Comparison of ENCODE assay signal across 8 cellular contexts in the genomic region with DNA sequence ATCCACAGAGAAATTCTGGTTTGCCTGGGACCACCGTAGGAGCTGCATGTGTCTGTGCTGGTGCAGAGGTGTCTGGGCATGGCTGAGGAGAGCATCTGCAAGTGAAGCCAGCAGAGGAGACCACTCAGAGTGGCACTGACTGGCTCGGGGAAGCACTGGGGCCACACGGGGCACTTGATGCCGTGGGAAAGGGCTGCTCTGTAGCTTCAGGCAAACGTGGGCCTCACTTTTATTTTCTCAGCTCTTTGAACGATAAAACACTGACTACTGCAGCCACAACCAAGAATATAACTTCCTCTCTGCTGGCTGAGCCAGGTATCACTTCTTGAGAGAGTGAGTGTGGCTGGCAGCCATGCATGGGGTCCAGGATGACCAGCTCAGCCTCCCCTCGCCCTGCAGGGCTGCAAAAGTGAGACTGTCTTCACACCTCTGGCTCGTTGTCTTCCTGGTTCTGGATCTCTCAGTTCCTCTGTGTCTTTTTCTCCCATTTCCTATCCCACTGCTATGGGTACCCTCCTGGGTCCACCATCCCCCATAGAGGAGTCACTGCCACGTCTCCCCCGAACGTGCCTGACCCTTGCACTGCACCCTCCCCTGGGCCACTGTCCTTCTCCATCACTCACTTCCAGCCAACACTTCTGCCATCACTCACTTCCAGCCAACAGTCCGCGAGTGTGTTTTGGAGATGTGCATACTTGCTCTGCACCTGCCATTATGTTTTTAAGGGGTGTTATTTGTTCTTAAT.
DNase-seq lines count a peak whose midpoint lies in the region; ATAC-seq and TF ChIP-seq lines count a peak whose summit lies in the region.

No MANE protein-coding gene starts in this region.

- no peaks in the 10 kb centered on the region for H3K9me3 ChIP-seq in HEK293 (ENCODE audit: control insufficient read depth, insufficient read depth, low read depth, low read length)

- H3K36me3 Mint-ChIP-seq in activated CD8-positive, alpha-beta T cell treated with anti-CD3 and anti-CD28 coated beads for 36 hours (ENCODE audit: low read depth), result peaks cover 55% of the 10 kb centered on the region
- no peaks in the 10 kb centered on the region for H3K36me3 Mint-ChIP-seq in natural killer cell

- peaks cover 19% of the 10 kb centered on the region for H3K4me1 ChIP-seq in HEK293 (ENCODE audit: control insufficient read depth, insufficient read depth, low read length)

- POLR2A ChIA-PET in HEK293 (lab: Yijun Ruan, JAX), result no interaction called here
- POLR2A ChIA-PET in activated CD8-positive, alpha-beta T cell treated with anti-CD3 and anti-CD28 coated beads for 36 hours (lab: Charles Lee), result interaction anchor here (0.7 to 2.9 kb wide), 9 partner anchors 9 to 103 kb away, joined by 3 to 21 read pairs (median 5); no protein-coding TSS in a partner anchor

- peak overlapping the region; percentile 96 for H3K27ac Mint-ChIP-seq in activated CD8-positive, alpha-beta T cell treated with anti-CD3 and anti-CD28 coated beads for 36 hours
- H3K27ac Mint-ChIP-seq in natural killer cell, result peak overlapping the region; percentile 43 to 85

- peaks cover 82% of the 10 kb centered on the region for H3K4me1 Mint-ChIP-seq in activated CD8-positive, alpha-beta T cell treated with anti-CD3 and anti-CD28 coated beads for 36 hours (ENCODE audit: low read depth)
- peaks cover 26 to 40% of the 10 kb centered on the region in 2 donors for H3K4me1 Mint-ChIP-seq in natural killer cell

- peak; percentile 54 for DNase-seq in ELR (ENCODE audit: low read depth)
- DNase-seq in activated CD8-positive, alpha-beta T cell treated with anti-CD3 and anti-CD28 coated beads for 36 hours, result peak; percentile 54
- no peak for DNase-seq in natural killer cell
- no peak for DNase-seq in Right ventricle myocardium inferior (ENCODE audit: missing footprints)
- DNase-seq in sciatic nerve (ENCODE audit: low spot score), result no peak
- DNase-seq in glomerular visceral epithelial cell (ENCODE audit: extremely low spot score), result no peak
- no peak for DNase-seq in SIG-M5 treated with dmso at 0.1 percent for 504 hours (lab: John Stamatoyannopoulos, UW; ENCODE audit: unreplicated experiment)

- ATAC-seq in activated CD8-positive, alpha-beta T cell treated with anti-CD3 and anti-CD28 coated beads for 36 hours, result peak; percentile 59
- peak; percentile 18 to 57 (median 30) for ATAC-seq in natural killer cell
- no peak for ATAC-seq in Right ventricle myocardium inferior
- ATAC-seq in sciatic nerve, result no peak

- H3K36me3 ChIP-seq in HEK293 (ENCODE audit: control insufficient read depth in 2 of 2, insufficient read depth in 1 of 2, low read length in 2 of 2), result peaks cover 0 to 12% of the 10 kb centered on the region in 2 experiments; a peak in 1 of 3 replicates

- intact Hi-C loops in activated CD8-positive, alpha-beta T cell treated with anti-CD3 and anti-CD28 coated beads for 36 hours (cut with micrococcal nuclease), result no loop called here
- intact Hi-C loops in natural killer cell (cut with micrococcal nuclease), result no loop called here
- intact Hi-C loops in Right ventricle myocardium inferior (cut with DNase I), result loop anchor here (10.0 kb wide), 1 partner anchor 245 kb away; a partner anchor contains a TSS
- intact Hi-C loops in sciatic nerve (cut with DNase I), result no loop called here

- TF ChIP-seq CTCF in HEK293 (tag by site-specific recombination; IDR thresholded peaks at IDR 0.05), result no peak
- TF ChIP-seq CTCF in activated CD8-positive, alpha-beta T cell treated with anti-CD3 and anti-CD28 coated beads for 36 hours (IDR thresholded peaks at IDR 0.05), result peak; percentile 15
- no peak for TF ChIP-seq CTCF in natural killer cell (IDR thresholded peaks at IDR 0.05)

- peak overlapping the region; percentile 28; the same call in 1 of the 2 replicates for H3K27ac ChIP-seq in HEK293 (ENCODE audit: extremely low read depth, low read depth, low read length)

- H3K9me3 Mint-ChIP-seq in activated CD8-positive, alpha-beta T cell treated with anti-CD3 and anti-CD28 coated beads for 36 hours, result peaks cover 8% of the 10 kb centered on the region
- H3K9me3 Mint-ChIP-seq in natural killer cell, result no peaks in the 10 kb centered on the region

- no peaks in the 10 kb centered on the region for H3K27me3 Mint-ChIP-seq in activated CD8-positive, alpha-beta T cell treated with anti-CD3 and anti-CD28 coated beads for 36 hours
- H3K27me3 Mint-ChIP-seq in natural killer cell (ENCODE audit: low read depth in 2 of 2), result no peaks in the 10 kb centered on the region

- CTCF ChIA-PET in HEK293 (lab: Yijun Ruan, JAX), result interaction anchor here (0.7 kb wide), 1 partner anchor 43 kb away, joined by 3 read pairs; no protein-coding TSS in a partner anchor
- CTCF ChIA-PET in activated CD8-positive, alpha-beta T cell treated with anti-CD3 and anti-CD28 coated beads for 36 hours (lab: Charles Lee), result interaction anchor here (0.7 to 1.5 kb wide), 9 partner anchors 9 to 109 kb away, joined by 3 to 7 read pairs (median 3); no protein-coding TSS in a partner anchor

- no peak overlapping the region for H3K4me3 ChIP-seq in HEK293 (ENCODE audit: low read depth, low read length)

- peak overlapping the region; percentile 58 for H3K4me3 Mint-ChIP-seq in activated CD8-positive, alpha-beta T cell treated with anti-CD3 and anti-CD28 coated beads for 36 hours
- peak overlapping the region; percentile 36 for H3K4me3 Mint-ChIP-seq in natural killer cell

TF ChIP-seq in HEK293, 187 proteins besides CTCF, POLR2A, EP300 and RAD21:
- TF ChIP-seq ZBTB8A (tag by site-specific recombination; IDR thresholded peaks at IDR 0.05) (no peak), PRDM1 (tag by site-specific recombination; IDR thresholded peaks at IDR 0.05) (no peak), ZBTB1 (tag by site-specific recombination; IDR thresholded peaks at IDR 0.05) (no peak), ZNF660 (tag by site-specific recombination; IDR thresholded peaks at IDR 0.05) (no peak), ZNF629 (tag by site-specific recombination; IDR thresholded peaks at IDR 0.05) (no peak), ZNF202 (tag by site-specific recombination; IDR thresholded peaks at IDR 0.05; ENCODE audit: borderline replicate concordance) (no peak), ZBTB21 (tag by site-specific recombination; IDR thresholded peaks at IDR 0.05) (no peak), ZNF521 (tag by site-specific recombination; IDR thresholded peaks at IDR 0.05) (no peak), ZNF549 (tag by site-specific recombination; IDR thresholded peaks at IDR 0.05) (no peak), ZNF670 (tag by site-specific recombination; IDR thresholded peaks at IDR 0.05; ENCODE audit: low read depth) (no peak), BCL11A (tag by site-specific recombination; IDR thresholded peaks at IDR 0.05; ENCODE audit: low read depth) (no peak), ZFP69B (tag by site-specific recombination; IDR thresholded peaks at IDR 0.05) (no peak), ZNF610 (tag by site-specific recombination; IDR thresholded peaks at IDR 0.05; ENCODE audit: borderline replicate concordance) (no peak), ZNF146 (tag by site-specific recombination; IDR thresholded peaks at IDR 0.05) (no peak), ZNF785 (tag by site-specific recombination; IDR thresholded peaks at IDR 0.05) (no peak)
- TF ChIP-seq, protein P1, sequence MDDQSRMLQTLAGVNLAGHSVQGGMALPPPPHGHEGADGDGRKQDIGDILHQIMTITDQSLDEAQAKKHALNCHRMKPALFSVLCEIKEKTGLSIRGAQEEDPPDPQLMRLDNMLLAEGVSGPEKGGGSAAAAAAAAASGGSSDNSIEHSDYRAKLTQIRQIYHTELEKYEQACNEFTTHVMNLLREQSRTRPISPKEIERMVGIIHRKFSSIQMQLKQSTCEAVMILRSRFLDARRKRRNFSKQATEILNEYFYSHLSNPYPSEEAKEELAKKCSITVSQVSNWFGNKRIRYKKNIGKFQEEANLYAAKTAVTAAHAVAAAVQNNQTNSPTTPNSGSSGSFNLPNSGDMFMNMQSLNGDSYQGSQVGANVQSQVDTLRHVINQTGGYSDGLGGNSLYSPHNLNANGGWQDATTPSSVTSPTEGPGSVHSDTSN (CRISPR knock-in tag; IDR thresholded peaks at IDR 0.05), result no peak
- TF ChIP-seq, protein P2, sequence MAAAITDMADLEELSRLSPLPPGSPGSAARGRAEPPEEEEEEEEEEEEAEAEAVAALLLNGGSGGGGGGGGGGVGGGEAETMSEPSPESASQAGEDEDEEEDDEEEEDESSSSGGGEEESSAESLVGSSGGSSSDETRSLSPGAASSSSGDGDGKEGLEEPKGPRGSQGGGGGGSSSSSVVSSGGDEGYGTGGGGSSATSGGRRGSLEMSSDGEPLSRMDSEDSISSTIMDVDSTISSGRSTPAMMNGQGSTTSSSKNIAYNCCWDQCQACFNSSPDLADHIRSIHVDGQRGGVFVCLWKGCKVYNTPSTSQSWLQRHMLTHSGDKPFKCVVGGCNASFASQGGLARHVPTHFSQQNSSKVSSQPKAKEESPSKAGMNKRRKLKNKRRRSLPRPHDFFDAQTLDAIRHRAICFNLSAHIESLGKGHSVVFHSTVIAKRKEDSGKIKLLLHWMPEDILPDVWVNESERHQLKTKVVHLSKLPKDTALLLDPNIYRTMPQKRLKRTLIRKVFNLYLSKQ (tag by site-specific recombination; IDR thresholded peaks at IDR 0.05; ENCODE audit: borderline replicate concordance), result no peak

Comparison
In these comparisons a context has a peak if more than half of its experiments do, and no peak if none do; other contexts are left out.
1. DNase-seq: peak in ELR (single experiment) and activated CD8-positive, alpha-beta T cell treated with anti-CD3 and anti-CD28 coated beads for 36 hours (single experiment); none in natural killer cell (single experiment), Right ventricle myocardium inferior (single experiment), sciatic nerve (single experiment), glomerular visceral epithelial cell (single experiment) and SIG-M5 treated with dmso at 0.1 percent for 504 hours (single experiment).
2. ATAC-seq: peak in activated CD8-positive, alpha-beta T cell treated with anti-CD3 and anti-CD28 coated beads for 36 hours (single experiment) and natural killer cell (3 of 3); none in Right ventricle myocardium inferior (single experiment) and sciatic nerve (single experiment).